1 cellular context compared by ENCODE assay signal in the genomic region with DNA sequence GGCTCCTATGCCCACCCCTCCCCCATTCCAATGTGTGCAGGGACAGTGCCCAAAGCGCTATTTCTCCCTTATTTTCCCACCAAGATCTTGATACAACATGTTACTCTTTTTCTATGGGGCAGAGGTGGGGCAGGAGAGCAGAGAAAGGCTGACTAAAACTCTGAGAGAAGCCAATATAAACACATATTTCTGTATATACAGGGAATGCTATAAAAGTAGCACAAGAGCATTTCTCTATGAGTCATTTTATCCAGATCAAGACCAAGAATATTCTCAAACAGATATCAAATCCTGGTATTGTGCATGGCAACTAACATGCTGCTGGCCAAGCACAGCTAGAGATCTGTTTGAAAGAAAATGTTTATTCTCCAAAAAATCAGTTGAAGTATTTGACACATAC.
TF ChIP-seq lines count a peak whose summit lies in the region.

No MANE protein-coding gene starts in this region.

TF ChIP-seq in SK-N-SH treated with all-trans-retinoic acid at 6 μM for 48 hours, 23 proteins besides CTCF, POLR2A, EP300 and RAD21 (continued from another document):
- no peak for TF ChIP-seq RARB (CRISPR knock-in tag; IDR thresholded peaks at IDR 0.05)
